In genomic region chr7:36287371-36288241, GRCh38 we compare ENCODE assay signal across 8 cellular contexts.
DNase-seq lines count a peak whose midpoint lies in the region; ATAC-seq, FAIRE-seq and TF ChIP-seq lines count a peak whose summit lies in the region.

No MANE protein-coding gene starts in this region.

- no peaks in the 10 kb centered on the region for H3K27me3 ChIP-seq in heart left ventricle
- H3K27me3 ChIP-seq in MG63: no peaks in the 10 kb centered on the region
- H3K27me3 ChIP-seq in naive thymus-derived CD4-positive, alpha-beta T cell (ENCODE audit: control insufficient read depth in 2 of 2, insufficient read depth in 2 of 2, low read length in 2 of 2): no peaks in the 10 kb centered on the region

- H3K4me3 ChIP-seq in heart left ventricle: peak overlapping the region in 2 of 12 donors; percentile 1 to 29
- H3K4me3 ChIP-seq in MG63: no peak overlapping the region
- peak overlapping the region; percentile 60 for H3K4me3 ChIP-seq in naive thymus-derived CD4-positive, alpha-beta T cell (ENCODE audit: low read length)

- peak overlapping the region in 10 of 12 donors; percentile 56 to 86 (median 68) for H3K27ac ChIP-seq in heart left ventricle
- peak overlapping the region; percentile 75 for H3K27ac ChIP-seq in naive thymus-derived CD4-positive, alpha-beta T cell (ENCODE audit: low read depth, low read length)

- 59 to 67% (median 61%) methylated on average over 18 to 19 of the region's 19 CpGs for WGBS in heart left ventricle, 4 donors

- H3K9me3 ChIP-seq in heart left ventricle (no peaks in the 10 kb centered on the region), MG63 (no peaks in the 10 kb centered on the region)
- H3K9me3 ChIP-seq in naive thymus-derived CD4-positive, alpha-beta T cell (ENCODE audit: control insufficient read depth in 2 of 3, low read length in 3 of 3): no peaks in the 10 kb centered on the region

- no peak for TF ChIP-seq CTCF in heart left ventricle (IDR thresholded peaks at IDR 0.05)

- no peak for FAIRE-seq in urothelium cell line (lab: Jason Lieb, UNC)

- H3K27ac Mint-ChIP-seq in naive thymus-derived CD4-positive, alpha-beta T cell: peak overlapping the region; percentile 84 to 100 (median 96)

- peaks cover 0 to 88% (median 41%) of the 10 kb centered on the region in 12 donors for H3K4me1 ChIP-seq in heart left ventricle
- peaks cover 50 to 53% of the 10 kb centered on the region in 2 donors for H3K4me1 ChIP-seq in naive thymus-derived CD4-positive, alpha-beta T cell (ENCODE audit: control insufficient read depth in 2 of 2, insufficient read depth in 2 of 2, low read length in 2 of 2)

- CTCF ChIA-PET in naive thymus-derived CD4-positive, alpha-beta T cell (lab: Charles Lee): interaction anchor here (0.5 to 9.6 kb wide), 7 partner anchors 12 to 1031 kb away, joined by 3 to 139 read pairs (median 4); no protein-coding TSS in a partner anchor

- H3K9me3 Mint-ChIP-seq in naive thymus-derived CD4-positive, alpha-beta T cell: no peaks in the 10 kb centered on the region

- no peaks in the 10 kb centered on the region for H3K27me3 Mint-ChIP-seq in naive thymus-derived CD4-positive, alpha-beta T cell

- H3K36me3 ChIP-seq in heart left ventricle (peaks cover 0 to 18% (median 6%) of the 10 kb centered on the region in 9 donors), MG63 (no peaks in the 10 kb centered on the region)
- H3K36me3 ChIP-seq in naive thymus-derived CD4-positive, alpha-beta T cell (ENCODE audit: control insufficient read depth in 2 of 3, insufficient read depth in 3 of 3, low read length in 3 of 3): no peaks in the 10 kb centered on the region

- H3K4me1 Mint-ChIP-seq in naive thymus-derived CD4-positive, alpha-beta T cell: peaks cover 58 to 86% (median 76%) of the 10 kb centered on the region in 7 donors

- no peak for DNase-seq in heart left ventricle
- no peak for DNase-seq in left cardiac atrium
- peak; percentile 47 for DNase-seq in MG63
- DNase-seq in activated CD8-positive, alpha-beta memory T cell treated with anti-CD3 and anti-CD28 coated beads, Interleukin-2, amount 50 U/mL, for 48 hours: peak; percentile 65
- peak in 6 of 9 donors; percentile 33 to 58 (median 43) for DNase-seq in naive thymus-derived CD4-positive, alpha-beta T cell
- no peak for DNase-seq in midbrain (lab: John Stamatoyannopoulos, UW)
- DNase-seq in urothelium cell line (ENCODE audit: low spot score): no peak

- no peak for TF ChIP-seq POLR2A in heart left ventricle (IDR thresholded peaks at IDR 0.05)

- intact Hi-C loops in heart left ventricle (cut with DNase I): loop anchor here in 5 of 10 donors (5.0 to 10.0 kb wide), 4 partner anchors 83 to 135 kb away; partner anchors contain the start of gene EEPD1 (in 2 of the 5)
- intact Hi-C loops in left cardiac atrium (cut with DNase I): loop anchor here in 1 of 2 donors (10.0 kb wide), 1 partner anchor 133 kb away; the partner anchor contains the start of gene EEPD1
- intact Hi-C loops in naive thymus-derived CD4-positive, alpha-beta T cell (cut with micrococcal nuclease): loop anchor here (1.0 to 10.0 kb wide), 6 partner anchors 79 to 1251 kb away; partner anchors contain the start of genes DPY19L1 (in 1 of the 2) and EEPD1 (in 1 of the 2)

- peak in 3 of 4 donors; percentile 16 to 55 (median 27) for ATAC-seq in heart left ventricle
- ATAC-seq in left cardiac atrium: no peak
- ATAC-seq in naive thymus-derived CD4-positive, alpha-beta T cell: peak; percentile 22
- ATAC-seq in GM19455 (IDR thresholded peaks at IDR 0.05; ENCODE audit: unreplicated experiment): no peak

- POLR2A ChIA-PET in naive thymus-derived CD4-positive, alpha-beta T cell (lab: Charles Lee): interaction anchor here (0.6 to 4.2 kb wide), 7 partner anchors 11 to 642 kb away, joined by 3 to 17 read pairs (median 5); partner anchors contain the start of genes HERPUD2 and SEPTIN7

- H3K4me3 Mint-ChIP-seq in naive thymus-derived CD4-positive, alpha-beta T cell: peak overlapping the region; percentile 82 to 93 (median 86)

- peaks cover 0 to 7% (median 0%) of the 10 kb centered on the region in 5 donors for H3K36me3 Mint-ChIP-seq in naive thymus-derived CD4-positive, alpha-beta T cell

Comparison
In these comparisons a context has a peak if more than half of its experiments do, and no peak if none do; other contexts are left out.
1. ATAC-seq: peak in heart left ventricle (3 of 4) and naive thymus-derived CD4-positive, alpha-beta T cell (single experiment); none in left cardiac atrium (0 of 2) and GM19455 (single experiment).
2. DNase-seq: peak in MG63 (single experiment), activated CD8-positive, alpha-beta memory T cell treated with anti-CD3 and anti-CD28 coated beads, Interleukin-2, amount 50 U/mL, for 48 hours (single experiment) and naive thymus-derived CD4-positive, alpha-beta T cell (6 of 9); none in heart left ventricle (0 of 5), left cardiac atrium (single experiment), midbrain (single experiment) and urothelium cell line (single experiment).